10 cellular contexts compared by ENCODE assay signal in genomic region chr4:6576512-6576911, GRCh38. TPM values are rescaled to one million over a fixed set of nuclear protein-coding genes. Genes with fewer than 3 reads are reported as not detected.
DNase-seq lines count a peak whose midpoint lies in the region; TF ChIP-seq lines count a peak whose summit lies in the region.
"Had no signal": no experiment of that assay in that cellular context is flagged by ENCODE, and none has a peak within 500 bp of the region (broad histone marks: within the 10 kb centered on the region; RNA-seq: fewer than 3 reads in every experiment).

No MANE protein-coding gene starts in this region.

- peak overlapping the region; percentile 39 to 40 for H3K27ac ChIP-seq in breast epithelium
- H3K27ac ChIP-seq in neutrophil = peak overlapping the region; percentile 9
- H3K27ac ChIP-seq: right atrium auricular region had no signal

- intact Hi-C loops in breast epithelium (cut with DNase I; ENCODE audit: low total_unique reads) = no loop called here

- H3K4me1 ChIP-seq in breast epithelium (peaks cover 0 to 4% of the 10 kb centered on the region in 2 donors), neutrophil (ENCODE audit: control insufficient read depth in 1 of 2, insufficient read depth in 1 of 2, low read depth in 1 of 2, low read length in 1 of 2) (peaks cover 14 to 22% of the 10 kb centered on the region in 2 experiments)

- H3K27me3 ChIP-seq in breast epithelium = no peaks in the 10 kb centered on the region
- peaks cover 29% of the 10 kb centered on the region for H3K27me3 ChIP-seq in neutrophil
- H3K27me3 ChIP-seq: right atrium auricular region had no signal

- TF ChIP-seq POLR2A in breast epithelium (IDR thresholded peaks at IDR 0.05) = no peak

- DNase-seq in COR-L47 (lab: John Stamatoyannopoulos, UW) (peak; percentile 50), NCI-H2029 (lab: John Stamatoyannopoulos, UW) (peak; percentile 88), breast epithelium (ENCODE audit: low spot score in 2 of 2) (peak; percentile 70 to 75), T-helper 1 cell (no peak), HUDEP-2 (lab: John Stamatoyannopoulos, UW; ENCODE audit: unreplicated experiment in 76 of 76) (no peak), NCI-H187 treated with DMSO at 0.1 percent for 48 hours (lab: John Stamatoyannopoulos, UW) (no peak)
- DNase-seq: NCI-H1417, NCI-H526 treated with DMSO at 0.1 percent for 48 hours had no signal

- H3K4me3 ChIP-seq in breast epithelium (peak overlapping the region in 1 of 3 donors; percentile 9), neutrophil (ENCODE audit: low read depth in 1 of 2, low read length in 1 of 2) (no peak overlapping the region)
- H3K4me3 ChIP-seq: right atrium auricular region had no signal

- no peaks in the 10 kb centered on the region for H3K9me3 ChIP-seq in breast epithelium
- H3K9me3 ChIP-seq in neutrophil = no peaks in the 10 kb centered on the region
- H3K9me3 ChIP-seq: right atrium auricular region had no signal

- no peak for TF ChIP-seq CTCF in breast epithelium (IDR thresholded peaks at IDR 0.05)
- TF ChIP-seq CTCF in neutrophil (IDR thresholded peaks at IDR 0.05) = no peak

- H3K36me3 ChIP-seq in breast epithelium (no peaks in the 10 kb centered on the region), neutrophil (peaks cover 51% of the 10 kb centered on the region)

RNA-seq across cellular contexts. Expression of gene MAN2B2, which starts 1.5 kb away (rescaled TPM):
- total RNA-seq in breast epithelium = 10 to 100 TPM; 18.7 to 49.8 (median 19.6) TPM

Comparison
In these comparisons a context has a peak if more than half of its experiments do, and no peak if none do; other contexts are left out.
1. DNase-seq: peak in COR-L47 (single experiment), NCI-H2029 (single experiment) and breast epithelium (2 of 2); none in T-helper 1 cell (0 of 5), HUDEP-2 (0 of 76) and NCI-H187 treated with DMSO at 0.1 percent for 48 hours (single experiment).